In genomic region chr1:41433501-41433900, GRCh38 we compare ENCODE assay signal across 1 cellular context.
TF ChIP-seq lines count a peak whose summit lies in the region.

No MANE protein-coding gene starts in this region.

TF ChIP-seq in HCT116, 20 proteins besides CTCF, POLR2A, EP300 and RAD21:
- TF ChIP-seq TCF7L2 (IDR thresholded peaks at IDR 0.05; ENCODE audit: borderline replicate concordance, extremely low read depth, insufficient read depth, insufficient read length) (no peak), POLR2AphosphoS5 (IDR thresholded peaks at IDR 0.05; ENCODE audit: low read depth, low read length) (no peak), ZNF274 (IDR thresholded peaks at IDR 0.05; ENCODE audit: low read depth, low read length) (no peak), SIN3A (IDR thresholded peaks at IDR 0.05; ENCODE audit: low read depth) (no peak), SP1 (IDR thresholded peaks at IDR 0.05; ENCODE audit: low read depth) (no peak), CBX3 (IDR thresholded peaks at IDR 0.05; ENCODE audit: low read depth) (no peak), EZH2 (IDR thresholded peaks at IDR 0.05) (no peak), SRF (IDR thresholded peaks at IDR 0.05; ENCODE audit: low read depth) (no peak), ZFX (IDR thresholded peaks at IDR 0.05) (no peak), MAX (IDR thresholded peaks at IDR 0.05) (no peak), YY1 (IDR thresholded peaks at IDR 0.05; ENCODE audit: extremely low read depth, insufficient replicate concordance, low read depth, low read length) (no peak), JUND (IDR thresholded peaks at IDR 0.05) (no peak), ZBTB33 (IDR thresholded peaks at IDR 0.05; ENCODE audit: extremely low read depth, insufficient replicate concordance, low read length) (no peak)
- TF ChIP-seq, protein P1, sequence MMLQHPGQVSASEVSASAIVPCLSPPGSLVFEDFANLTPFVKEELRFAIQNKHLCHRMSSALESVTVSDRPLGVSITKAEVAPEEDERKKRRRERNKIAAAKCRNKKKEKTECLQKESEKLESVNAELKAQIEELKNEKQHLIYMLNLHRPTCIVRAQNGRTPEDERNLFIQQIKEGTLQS (IDR thresholded peaks at IDR 0.05) = no peak
